In genomic region chr19:33191501-33191900, GRCh38 we compare ENCODE assay signal across 22 cellular contexts. TPM values are rescaled to one million over a fixed set of nuclear protein-coding genes. Genes with fewer than 3 reads are reported as not detected.
DNase-seq lines count a peak whose midpoint lies in the region; ATAC-seq and TF ChIP-seq lines count a peak whose summit lies in the region.
"Had no signal": no experiment of that assay in that cellular context is flagged by ENCODE, and none has a peak within 500 bp of the region (broad histone marks: within the 10 kb centered on the region; RNA-seq: fewer than 3 reads in every experiment).

No MANE protein-coding gene starts in this region.

- H3K36me3 ChIP-seq in osteoblast (ENCODE audit: insufficient read depth, low read length) (no peaks in the 10 kb centered on the region), upper lobe of right lung (no peaks in the 10 kb centered on the region), vagina (no peaks in the 10 kb centered on the region)

- no peak overlapping the region for H2AFZ ChIP-seq in osteoblast (ENCODE audit: low read length)
- H2AFZ ChIP-seq: GM23248 had no signal

- in situ Hi-C loops in GM13976 (cut with MboI; ENCODE audit: low sequenced_read_pairs, unreplicated experiment), result no loop called here

- H3K4me3 Mint-ChIP-seq in nephron progenitor cell, result no peak overlapping the region
- H3K4me3 Mint-ChIP-seq: CD4-positive, alpha-beta T cell had no signal

- no peak overlapping the region for H3K27ac Mint-ChIP-seq in nephron progenitor cell
- H3K27ac Mint-ChIP-seq: CD4-positive, alpha-beta T cell had no signal

- H3K4me2 ChIP-seq in osteoblast (ENCODE audit: insufficient read depth, low read length), result no peak overlapping the region
- H3K4me2 ChIP-seq: KMS-11 had no signal

- TF ChIP-seq CTCF in GM13976 (IDR thresholded peaks at IDR 0.05; ENCODE audit: borderline replicate concordance, control extremely low read depth, extremely low read depth, insufficient read depth, missing control alignments) (no peak), osteoblast (IDR thresholded peaks at IDR 0.05; ENCODE audit: extremely low read depth, low read depth, low read length) (no peak), upper lobe of right lung (IDR thresholded peaks at IDR 0.05) (no peak), nephron progenitor cell (IDR thresholded peaks at IDR 0.05) (no peak), vagina (IDR thresholded peaks at IDR 0.05) (no peak)

- H3K27ac ChIP-seq in osteoblast (ENCODE audit: low read depth, low read length), result no peak overlapping the region
- H3K27ac ChIP-seq in upper lobe of right lung, result no peak overlapping the region
- no peak overlapping the region for H3K27ac ChIP-seq in vagina
- H3K27ac ChIP-seq: GM23248, KMS-11 had no signal

- H3K79me2 ChIP-seq in osteoblast (ENCODE audit: insufficient read depth, low read length), result peaks cover 5% of the 10 kb centered on the region

- H3K27me3 Mint-ChIP-seq in nephron progenitor cell (ENCODE audit: low read depth, poor library complexity), result peaks cover 35% of the 10 kb centered on the region

- no peaks in the 10 kb centered on the region for H4K20me1 ChIP-seq in osteoblast (ENCODE audit: insufficient read depth, low read length)

- H3K4me1 Mint-ChIP-seq in nephron progenitor cell, result no peaks in the 10 kb centered on the region

- DNase-seq in GM13976 (ENCODE audit: low spot score) (peak; percentile 6), HuH-7 (ENCODE audit: low spot score) (peak; percentile 4), osteoblast (ENCODE audit: insufficient read length, low spot score, missing footprints) (peak; percentile 55), upper lobe of right lung (peak; percentile 46), cerebellar cortex (ENCODE audit: low spot score) (no peak), nephron progenitor cell (no peak), vagina (ENCODE audit: extremely low spot score in 2 of 2) (no peak)
- DNase-seq: CD4-positive, alpha-beta T cell; COR-L47; DMS 273 treated with DMSO at 0.1 percent for 48 hours; DMS79 treated with DMSO at 0.1 percent for 48 hours; GM23248; IMR-90; MV-4-11; NCI-H1105 treated with DMSO at 0.1 percent for 48 hours; NCI-H187; NCI-H446 treated with DMSO at 0.1 percent for 48 hours; NCI-H526 treated with DMSO at 0.1 percent for 48 hours had no signal

- H3K4me1 ChIP-seq in osteoblast (ENCODE audit: insufficient read depth, low read length), result no peaks in the 10 kb centered on the region
- peaks cover 6% of the 10 kb centered on the region for H3K4me1 ChIP-seq in upper lobe of right lung
- peaks cover 15% of the 10 kb centered on the region for H3K4me1 ChIP-seq in vagina

- H3K9me3 Mint-ChIP-seq in nephron progenitor cell, result no peaks in the 10 kb centered on the region
- H3K9me3 Mint-ChIP-seq: CD4-positive, alpha-beta T cell had no signal

- H3K9me3 ChIP-seq in osteoblast (ENCODE audit: low read depth, low read length), result no peaks in the 10 kb centered on the region
- no peaks in the 10 kb centered on the region for H3K9me3 ChIP-seq in upper lobe of right lung
- H3K9me3 ChIP-seq in vagina, result no peaks in the 10 kb centered on the region
- H3K9me3 ChIP-seq: HAP-1 had no signal

- no peak overlapping the region for H3K4me3 ChIP-seq in osteoblast (ENCODE audit: insufficient read depth, low read length)
- H3K4me3 ChIP-seq in upper lobe of right lung, result no peak overlapping the region
- H3K4me3 ChIP-seq in vagina, result no peak overlapping the region
- H3K4me3 ChIP-seq: GM23248, HAP-1 had no signal

- intact Hi-C loops in upper lobe of right lung (cut with DNase I), result no loop called here
- intact Hi-C loops in vagina (cut with DNase I), result loop anchor here (10.0 kb wide), 1 partner anchor 57 kb away; the partner anchor contains the start of gene WDR88

- ATAC-seq in upper lobe of right lung, result no peak
- ATAC-seq: Right ventricle myocardium inferior had no signal

- no peaks in the 10 kb centered on the region for H3K36me3 Mint-ChIP-seq in nephron progenitor cell (ENCODE audit: low read depth)

- H3K27me3 ChIP-seq in osteoblast (ENCODE audit: insufficient read depth, low read length), result peaks cover 6% of the 10 kb centered on the region
- H3K27me3 ChIP-seq in upper lobe of right lung, result no peaks in the 10 kb centered on the region
- no peaks in the 10 kb centered on the region for H3K27me3 ChIP-seq in vagina

- TF ChIP-seq POLR2A in vagina (IDR thresholded peaks at IDR 0.05), result no peak

RNA-seq across cellular contexts. Expression of gene LRP3, which starts 2.6 kb away (rescaled TPM):
- total RNA-seq in osteoblast (38.4 and 39.8 TPM in 2 replicates), upper lobe of right lung (22.0 TPM), vagina (20.6 TPM)

RNA-seq across cellular contexts. Expression of gene SLC7A10, which starts 34.1 kb away (rescaled TPM):
- not detected in 2 replicates for total RNA-seq in osteoblast
- 1.1 TPM for total RNA-seq in upper lobe of right lung
- total RNA-seq in vagina, result 5.4 TPM
- total RNA-seq: CD4-positive, alpha-beta T cell; GM23248; IMR-90 had no signal

RNA-seq across cellular contexts. Expression of gene WDR88, which starts 59.6 kb away (rescaled TPM):
- total RNA-seq in osteoblast (not detected in 2 replicates), upper lobe of right lung (not detected), vagina (not detected)
- total RNA-seq: A673; CD4-positive, alpha-beta T cell; GM23248; IMR-90; Right ventricle myocardium inferior had no signal

Comparison
In these comparisons a context has a peak if more than half of its experiments do, and no peak if none do; other contexts are left out.
1. DNase-seq: peak in GM13976 (single experiment), HuH-7 (single experiment), osteoblast (single experiment) and upper lobe of right lung (single experiment); none in cerebellar cortex (single experiment), nephron progenitor cell (single experiment) and vagina (0 of 2).